19 cellular contexts compared by ENCODE assay signal in genomic region chr6:105113422-105113821, GRCh38.
"Had no signal": no experiment of that assay in that cellular context is flagged by ENCODE, and none has a peak within 500 bp of the region (broad histone marks: within the 10 kb centered on the region; RNA-seq: fewer than 3 reads in every experiment).

No MANE protein-coding gene starts in this region.

- H3K4me3 ChIP-seq: esophagus muscularis mucosa, gastroesophageal sphincter, hepatocyte, lower lobe of right lung, neural progenitor cell, ovary, right lobe of liver, suprapubic skin, thyroid gland had no signal

- DNase-seq: effector memory CD8-positive, alpha-beta T cell; glutamatergic neuron; kidney; lower lobe of right lung; nucleus accumbens; ovary; right lobe of liver; stimulated activated CD4-positive, alpha-beta T cell treated with anti-CD3 and anti-CD28 coated beads, Interleukin-4, amount 100 ng/mL, for 1 hour; stimulated activated CD8-positive, alpha-beta memory T cell treated with anti-CD3 and anti-CD28 coated beads, Interleukin-4, amount 100 ng/mL, for 48 hours; stimulated activated naive CD8-positive, alpha-beta T cell treated with anti-CD3 and anti-CD28 coated beads, Interleukin-15, Interleukin-2, amounts not matched to agents 100 U/mL and 50 U/mL, for 24 hours; thyroid gland had no signal

- H3K27me3 ChIP-seq: esophagus muscularis mucosa, gastroesophageal sphincter, hepatocyte, neural progenitor cell, ovary, right lobe of liver, suprapubic skin, thyroid gland had no signal

- ATAC-seq: effector memory CD8-positive, alpha-beta T cell; gastroesophageal sphincter; lower lobe of right lung; natural killer cell treated with Interleukin-12 subunit alpha and Interleukin-12 subunit beta and Interleukin-15 and Interleukin-18, amount 100 ng/mL, for 72 hours; right lobe of liver; stimulated activated effector memory CD8-positive, alpha-beta T cell treated with anti-CD3 and anti-CD28 coated beads, Interleukin-12 subunit alpha, Interleukin-12 subunit beta, amount 100 ng/mL, for 72 hours; stimulated activated naive CD8-positive, alpha-beta T cell treated with anti-CD3 and anti-CD28 coated beads, Interleukin-15, Interleukin-2, amounts not matched to agents 100 U/mL and 50 U/mL, for 24 hours had no signal

- FAIRE-seq: kidney, urothelium cell line had no signal

- H3K36me3 ChIP-seq: lower lobe of right lung, neural progenitor cell, ovary, right lobe of liver, suprapubic skin, thyroid gland had no signal
